Comparison of ENCODE assay signal across 9 cellular contexts in genomic region chr14:104882325-104882973, GRCh38. TPM values are rescaled to one million over a fixed set of nuclear protein-coding genes. Genes with fewer than 3 reads are reported as not detected.
DNase-seq lines count a peak whose midpoint lies in the region; ATAC-seq and TF ChIP-seq lines count a peak whose summit lies in the region.
"Had no signal": no experiment of that assay in that cellular context is flagged by ENCODE, and none has a peak within 500 bp of the region (broad histone marks: within the 10 kb centered on the region; RNA-seq: fewer than 3 reads in every experiment).

No MANE protein-coding gene starts in this region.

- H3K4me3 ChIP-seq in SJCRH30: no peak overlapping the region

- H4K5ac ChIP-seq in H9 (ENCODE audit: insufficient read length, low read depth, low read length): no peak overlapping the region

- DNase-seq in A172 (ENCODE audit: low spot score): peak; percentile 45
- DNase-seq in H9: peak; percentile 96
- peak; percentile 46 to 53 for DNase-seq in SJCRH30
- DNase-seq in iPS-NIHi7 (ENCODE audit: extremely low spot score): peak; percentile 87
- DNase-seq in OCI-M2 (lab: John Stamatoyannopoulos, UW; ENCODE audit: unreplicated experiment): no peak
- DNase-seq in natural killer cell: no peak

- no CpG with 5 or more reads among the region's 13 CpGs for WGBS in H9 (ENCODE audit: extremely low coverage, insufficient read length, low lambda C conversion rate)

- H3T11ph ChIP-seq in H9 (ENCODE audit: low read length): no peak overlapping the region

- H2BK12ac ChIP-seq in H9 (ENCODE audit: insufficient read length, low read depth, low read length): no peak overlapping the region

- H3K9me3 Mint-ChIP-seq in H9 (no peaks in the 10 kb centered on the region), natural killer cell (no peaks in the 10 kb centered on the region)
- H3K9me3 Mint-ChIP-seq: T-helper 1 cell treated with Interleukin-12 subunit alpha and Interleukin-12 subunit beta and Interleukin-4 antibody, amounts not matched to agents 30 μg/mL and 1 μg/mL, for 36 hours had no signal

- H2BK15ac ChIP-seq in H9 (ENCODE audit: low read depth, low read length): no peak overlapping the region

- no peak overlapping the region for H2AFZ ChIP-seq in H9 (ENCODE audit: low read length)

- no peak overlapping the region for H3K27ac Mint-ChIP-seq in H9
- H3K27ac Mint-ChIP-seq in natural killer cell: no peak overlapping the region
- H3K27ac Mint-ChIP-seq: T-helper 1 cell treated with Interleukin-12 subunit alpha and Interleukin-12 subunit beta and Interleukin-4 antibody, amounts not matched to agents 30 μg/mL and 1 μg/mL, for 36 hours had no signal

- H3K79me1 ChIP-seq in H9 (ENCODE audit: insufficient read depth, low read depth, low read length, poor library complexity, severe bottlenecking): no peaks in the 10 kb centered on the region

- no peak overlapping the region for H2BK20ac ChIP-seq in H9 (ENCODE audit: low read depth, low read length, poor library complexity, severe bottlenecking)

- H3K4ac ChIP-seq in H9 (ENCODE audit: low read depth, low read length): no peak overlapping the region

- H4K8ac ChIP-seq in H9 (replicated peaks; ENCODE audit: insufficient read length, low read depth, low read length): no peak overlapping the region

- H3K79me2 ChIP-seq in H9 (ENCODE audit: insufficient read depth, low read length): no peaks in the 10 kb centered on the region

- H3K23ac ChIP-seq in H9 (ENCODE audit: insufficient read length, low read depth, low read length): no peak overlapping the region

- H3K27me3 ChIP-seq in H9 (ENCODE audit: insufficient read depth, low read length) (no peaks in the 10 kb centered on the region), SJCRH30 (peaks cover 4% of the 10 kb centered on the region)

- intact Hi-C loops in natural killer cell (cut with micrococcal nuclease): no loop called here

- no peak overlapping the region; the same call in 1 of the 2 replicates for H3K14ac ChIP-seq in H9 (ENCODE audit: insufficient read depth, low read length)

- no peak overlapping the region for H2BK120ac ChIP-seq in H9 (ENCODE audit: low read depth, low read length, poor library complexity, severe bottlenecking)

- ATAC-seq in GM19328 (IDR thresholded peaks at IDR 0.05; ENCODE audit: unreplicated experiment) (no peak), natural killer cell (no peak), GM21529 (IDR thresholded peaks at IDR 0.05; ENCODE audit: unreplicated experiment) (no peak)

- H3K36me3 Mint-ChIP-seq in H9 (ENCODE audit: insufficient read depth in 1 of 3, low read depth in 3 of 3) (peaks cover 4 to 18% (median 15%) of the 10 kb centered on the region in 3 experiments; a peak in 6 of 7 replicates), natural killer cell (no peaks in the 10 kb centered on the region)

- no peak overlapping the region for H3K56ac ChIP-seq in H9 (ENCODE audit: insufficient read length, low read depth, low read length)

- H3K4me1 Mint-ChIP-seq in H9: peaks cover 0 to 5% of the 10 kb centered on the region in 2 experiments; a peak in 1 of 4 replicates
- H3K4me1 Mint-ChIP-seq in natural killer cell: no peaks in the 10 kb centered on the region

- no peaks in the 10 kb centered on the region for H3K9me3 ChIP-seq in H9 (ENCODE audit: control insufficient read depth, low read depth, low read length)
- H3K9me3 ChIP-seq in SJCRH30 (replicated peaks): no peaks in the 10 kb centered on the region

- H4K20me1 ChIP-seq in H9 (ENCODE audit: control insufficient read depth, insufficient read depth, insufficient read length): no peaks in the 10 kb centered on the region

- no peaks in the 10 kb centered on the region for H3K23me2 ChIP-seq in H9 (ENCODE audit: insufficient read length, low read depth, low read length, poor library complexity, severe bottlenecking)

- no peak overlapping the region for H3K4me2 ChIP-seq in H9 (ENCODE audit: insufficient read depth, insufficient read length, low read length)

- H3K36me3 ChIP-seq in SJCRH30: no peaks in the 10 kb centered on the region

- H3K27ac ChIP-seq in H9 (ENCODE audit: insufficient read length, low read depth, low read length) (no peak overlapping the region), SJCRH30 (no peak overlapping the region)

- H4K91ac ChIP-seq in H9 (ENCODE audit: insufficient read length, low read depth, low read length): no peak overlapping the region

- no peak overlapping the region for H2BK5ac ChIP-seq in H9 (ENCODE audit: insufficient read length, low read length)

- no peak overlapping the region for H3K9ac ChIP-seq in H9 (ENCODE audit: extremely low read depth, insufficient read length, low read length)

- TF ChIP-seq CTCF in H9 (conservative IDR thresholded peaks at IDR 0.05): no peak
- TF ChIP-seq CTCF in natural killer cell (IDR thresholded peaks at IDR 0.05): no peak

- H3K4me3 Mint-ChIP-seq in H9: no peak overlapping the region
- no peak overlapping the region for H3K4me3 Mint-ChIP-seq in natural killer cell
- H3K4me3 Mint-ChIP-seq: T-helper 1 cell treated with Interleukin-12 subunit alpha and Interleukin-12 subunit beta and Interleukin-4 antibody, amounts not matched to agents 30 μg/mL and 1 μg/mL, for 36 hours had no signal

- no peaks in the 10 kb centered on the region for H3K4me1 ChIP-seq in H9 (ENCODE audit: insufficient read depth, low read length)
- peaks cover 35% of the 10 kb centered on the region for H3K4me1 ChIP-seq in SJCRH30

- H2AK5ac ChIP-seq in H9 (ENCODE audit: insufficient read length, low read length): no peak overlapping the region

- H3K27me3 Mint-ChIP-seq in H9 (ENCODE audit: low read depth) (no peaks in the 10 kb centered on the region), natural killer cell (ENCODE audit: low read depth in 2 of 2) (no peaks in the 10 kb centered on the region)

- H3K18ac ChIP-seq in H9 (ENCODE audit: insufficient read length, low read depth, low read length): no peak overlapping the region

RNA-seq across cellular contexts. Expression of gene CEP170B, which starts 17.4 kb away (rescaled TPM):
- 9.8 and 11.2 TPM in 2 replicates for total RNA-seq in A172 (2014; rRNA removed; shearing (Covaris generic))
- total RNA-seq in H9 (2021) (28.5 and 28.8 TPM in 2 replicates), natural killer cell (under 1 TPM; 0.24 to 0.72 (median 0.30) TPM)
- total RNA-seq in SJCRH30 (2014; rRNA removed; shearing (Covaris generic)): 0.08 and 0.12 TPM in 2 replicates

RNA-seq across cellular contexts. Expression of gene PLD4, which starts 42.2 kb away (rescaled TPM):
- total RNA-seq in A172 (2014; rRNA removed; shearing (Covaris generic)): not detected in 2 replicates
- not detected in 2 replicates for total RNA-seq in H9 (2021)
- total RNA-seq in SJCRH30 (2014; rRNA removed; shearing (Covaris generic)): not detected in 2 replicates
- 1 to 10 TPM; 1.7 to 7.2 (median 2.9) TPM for total RNA-seq in natural killer cell

Comparison
In these comparisons a context has a peak if more than half of its experiments do, and no peak if none do; other contexts are left out.
1. DNase-seq: peak in A172 (single experiment), H9 (single experiment), SJCRH30 (2 of 2) and iPS-NIHi7 (single experiment); none in OCI-M2 (single experiment) and natural killer cell (single experiment).